14 cellular contexts compared by ENCODE assay signal in the genomic region with DNA sequence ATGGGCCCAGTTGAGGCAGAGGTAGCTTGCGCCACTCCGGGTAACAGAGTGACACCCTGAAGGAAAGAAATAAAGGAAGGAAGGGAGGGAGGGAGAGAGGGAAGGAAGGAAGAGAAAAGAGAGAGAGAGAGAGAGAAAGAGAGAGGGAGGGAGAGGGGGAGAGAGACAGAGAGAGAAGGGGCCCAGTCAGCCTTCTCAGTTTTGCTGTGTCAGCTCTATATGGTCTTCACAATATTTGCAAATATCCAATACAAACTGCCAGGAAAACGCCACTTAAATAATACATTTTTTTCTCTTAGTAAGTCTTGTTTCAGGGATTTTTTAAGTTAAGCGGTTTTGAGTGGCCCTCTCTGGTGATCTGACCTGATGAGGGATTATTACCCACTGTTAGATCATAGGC. TPM values are rescaled to one million over a fixed set of nuclear protein-coding genes. Genes with fewer than 3 reads are reported as not detected.
DNase-seq lines count a peak whose midpoint lies in the region; ATAC-seq and TF ChIP-seq lines count a peak whose summit lies in the region.
"Had no signal": no experiment of that assay in that cellular context is flagged by ENCODE, and none has a peak within 500 bp of the region (broad histone marks: within the 10 kb centered on the region; RNA-seq: fewer than 3 reads in every experiment).

No MANE protein-coding gene starts in this region.

- H3K27ac ChIP-seq in ACC112 (ENCODE audit: low read depth, low read length) (no peak overlapping the region), GM23338 (ENCODE audit: low read depth) (no peak overlapping the region), brain microvascular endothelial cell (no peak overlapping the region)
- H3K27ac ChIP-seq: BLaER1 had no signal

- H4K20me1 ChIP-seq in GM23338 (replicated peaks; ENCODE audit: insufficient read depth): no peaks in the 10 kb centered on the region
- H4K20me1 ChIP-seq: BLaER1 had no signal

- no peak overlapping the region for H3K4me2 ChIP-seq in GM23338
- H3K4me2 ChIP-seq: BLaER1 had no signal

- CTCF ChIA-PET in WTC11 (lab: Charles Lee): interaction anchor here (1.4 kb wide), 1 partner anchor 85 kb away, joined by 3 read pairs; no protein-coding TSS in a partner anchor

- H3K4me1 ChIP-seq in ACC112 (ENCODE audit: control insufficient read depth, insufficient read depth, low read length, unreplicated experiment) (peaks cover 12% of the 10 kb centered on the region), GM23338 (ENCODE audit: insufficient read depth) (no peaks in the 10 kb centered on the region)

- H3K79me2 ChIP-seq in ACC112 (ENCODE audit: control insufficient read depth, insufficient read depth, low read length, unreplicated experiment) (no peaks in the 10 kb centered on the region), GM23338 (replicated peaks; ENCODE audit: insufficient read depth) (no peaks in the 10 kb centered on the region)

- TF ChIP-seq CTCF in GM23338 (conservative IDR thresholded peaks at IDR 0.05; ENCODE audit: low read depth in 2 of 2) (no peak), WTC11 (IDR thresholded peaks at IDR 0.05) (no peak), brain microvascular endothelial cell (IDR thresholded peaks at IDR 0.05; ENCODE audit: low read depth, low read length, missing control alignments) (no peak)

- H3K27me3 ChIP-seq in ACC112 (ENCODE audit: insufficient read depth, low read length) (no peaks in the 10 kb centered on the region), GM23338 (ENCODE audit: insufficient read depth) (no peaks in the 10 kb centered on the region), brain microvascular endothelial cell (replicated peaks) (no peaks in the 10 kb centered on the region)
- H3K27me3 ChIP-seq: BLaER1 had no signal

- no peak overlapping the region for H3K4me3 ChIP-seq in ACC112 (ENCODE audit: low read depth, low read length)
- no peak overlapping the region for H3K4me3 ChIP-seq in GM23338
- no peak overlapping the region for H3K4me3 ChIP-seq in brain microvascular endothelial cell (ENCODE audit: low read depth, low read length)
- H3K4me3 ChIP-seq: BLaER1 had no signal

- H2AFZ ChIP-seq in ACC112 (ENCODE audit: low read length, unreplicated experiment): peak overlapping the region; percentile 18
- no peak overlapping the region for H2AFZ ChIP-seq in GM23338

- H3K9me2 ChIP-seq in GM23338 (ENCODE audit: insufficient read depth): no peaks in the 10 kb centered on the region

- H3K36me3 ChIP-seq in ACC112 (ENCODE audit: insufficient read depth, low read length): no peaks in the 10 kb centered on the region
- H3K36me3 ChIP-seq in GM23338 (ENCODE audit: insufficient read depth): no peaks in the 10 kb centered on the region
- H3K36me3 ChIP-seq in brain microvascular endothelial cell (replicated peaks): no peaks in the 10 kb centered on the region
- H3K36me3 ChIP-seq: BLaER1 had no signal

- H3K27me3 Mint-ChIP-seq in GM23338 (ENCODE audit: insufficient read depth, low read depth, poor library complexity): no peaks in the 10 kb centered on the region
- no peaks in the 10 kb centered on the region for H3K27me3 Mint-ChIP-seq in WTC11 (ENCODE audit: low read depth)
- H3K27me3 Mint-ChIP-seq in memory B cell: no peaks in the 10 kb centered on the region

- H3K36me3 Mint-ChIP-seq in GM23338 (ENCODE audit: low read depth) (no peaks in the 10 kb centered on the region), WTC11 (no peaks in the 10 kb centered on the region), memory B cell (no peaks in the 10 kb centered on the region)
- H3K36me3 Mint-ChIP-seq: CD4-positive, CD25-positive, alpha-beta regulatory T cell had no signal

- no peak for ATAC-seq in GM23338
- no peak for ATAC-seq in WTC11
- ATAC-seq in memory B cell (ENCODE audit: low read depth): no peak
- no peak for ATAC-seq in HG03457 (IDR thresholded peaks at IDR 0.05; ENCODE audit: unreplicated experiment)
- ATAC-seq: HCT116 had no signal

- no peaks in the 10 kb centered on the region for H3F3A ChIP-seq in GM23338 (replicated peaks; ENCODE audit: low read depth)

- POLR2A ChIA-PET in WTC11 (lab: Charles Lee): no interaction called here

- H3K27ac Mint-ChIP-seq in GM23338 (peak overlapping the region; percentile 58; the same call in 1 of the 2 replicates), WTC11 (0 out of 2 replicates have a peak overlapping the region, but pooled peaks have one; percentile 21), memory B cell (peak overlapping the region; percentile 36)

- H3K4me3 Mint-ChIP-seq in GM23338 (no peak overlapping the region), WTC11 (no peak overlapping the region), memory B cell (no peak overlapping the region)
- H3K4me3 Mint-ChIP-seq: CD4-positive, CD25-positive, alpha-beta regulatory T cell had no signal

- H3K9me3 Mint-ChIP-seq in GM23338 (no peaks in the 10 kb centered on the region), WTC11 (no peaks in the 10 kb centered on the region), memory B cell (no peaks in the 10 kb centered on the region)
- H3K9me3 Mint-ChIP-seq: CD4-positive, CD25-positive, alpha-beta regulatory T cell had no signal

- in situ Hi-C loops in brain microvascular endothelial cell (cut with HindIII; ENCODE audit: low pct_ligation_motif_present, low sequenced_read_pairs): no loop called here

- DNase-seq in GM23338 (ENCODE audit: low spot score) (no peak), WTC11 (ENCODE audit: low spot score) (no peak), memory B cell (ENCODE audit: low spot score in 2 of 2) (no peak), brain microvascular endothelial cell (no peak), NCI-H510A treated with DMSO at 0.1 percent for 48 hours (lab: John Stamatoyannopoulos, UW) (no peak)
- DNase-seq: AML-193; CD4-positive, CD25-positive, alpha-beta regulatory T cell; DMS153; DND-41; GDM1 had no signal

- H3K4me1 Mint-ChIP-seq in GM23338: peaks cover 12% of the 10 kb centered on the region; the same call in 2 of the 3 replicates
- H3K4me1 Mint-ChIP-seq in WTC11: peaks cover 10% of the 10 kb centered on the region
- peaks cover 8% of the 10 kb centered on the region for H3K4me1 Mint-ChIP-seq in memory B cell

TF ChIP-seq in GM23338, 12 proteins besides CTCF, POLR2A, EP300 and RAD21 (continues in another document):
- no peak for TF ChIP-seq JUNB (IDR thresholded peaks at IDR 0.05; ENCODE audit: unreplicated experiment)
- TF ChIP-seq STAT1 (IDR thresholded peaks at IDR 0.05; ENCODE audit: unreplicated experiment): no peak
- no peak for TF ChIP-seq CREB1 (CRISPR knock-in tag; IDR thresholded peaks at IDR 0.05; ENCODE audit: low read depth)
- no peak for TF ChIP-seq ETS1 (IDR thresholded peaks at IDR 0.05)

TF ChIP-seq in WTC11, 78 proteins besides CTCF, POLR2A, EP300 and RAD21 (continues in another document):
- no peak for TF ChIP-seq ZNF317 (CRISPR knock-in tag; IDR thresholded peaks at IDR 0.05; ENCODE audit: borderline replicate concordance, low read depth)
- TF ChIP-seq, protein P1, sequence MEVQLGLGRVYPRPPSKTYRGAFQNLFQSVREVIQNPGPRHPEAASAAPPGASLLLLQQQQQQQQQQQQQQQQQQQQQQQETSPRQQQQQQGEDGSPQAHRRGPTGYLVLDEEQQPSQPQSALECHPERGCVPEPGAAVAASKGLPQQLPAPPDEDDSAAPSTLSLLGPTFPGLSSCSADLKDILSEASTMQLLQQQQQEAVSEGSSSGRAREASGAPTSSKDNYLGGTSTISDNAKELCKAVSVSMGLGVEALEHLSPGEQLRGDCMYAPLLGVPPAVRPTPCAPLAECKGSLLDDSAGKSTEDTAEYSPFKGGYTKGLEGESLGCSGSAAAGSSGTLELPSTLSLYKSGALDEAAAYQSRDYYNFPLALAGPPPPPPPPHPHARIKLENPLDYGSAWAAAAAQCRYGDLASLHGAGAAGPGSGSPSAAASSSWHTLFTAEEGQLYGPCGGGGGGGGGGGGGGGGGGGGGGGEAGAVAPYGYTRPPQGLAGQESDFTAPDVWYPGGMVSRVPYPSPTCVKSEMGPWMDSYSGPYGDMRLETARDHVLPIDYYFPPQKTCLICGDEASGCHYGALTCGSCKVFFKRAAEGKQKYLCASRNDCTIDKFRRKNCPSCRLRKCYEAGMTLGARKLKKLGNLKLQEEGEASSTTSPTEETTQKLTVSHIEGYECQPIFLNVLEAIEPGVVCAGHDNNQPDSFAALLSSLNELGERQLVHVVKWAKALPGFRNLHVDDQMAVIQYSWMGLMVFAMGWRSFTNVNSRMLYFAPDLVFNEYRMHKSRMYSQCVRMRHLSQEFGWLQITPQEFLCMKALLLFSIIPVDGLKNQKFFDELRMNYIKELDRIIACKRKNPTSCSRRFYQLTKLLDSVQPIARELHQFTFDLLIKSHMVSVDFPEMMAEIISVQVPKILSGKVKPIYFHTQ (CRISPR knock-in tag; IDR thresholded peaks at IDR 0.05): no peak
- TF ChIP-seq ELF4 (CRISPR knock-in tag; IDR thresholded peaks at IDR 0.05; ENCODE audit: low read depth): no peak
- TF ChIP-seq MAX (CRISPR knock-in tag; IDR thresholded peaks at IDR 0.05): no peak
- TF ChIP-seq GTF2I (CRISPR knock-in tag; conservative IDR thresholded peaks at IDR 0.05): no peak
- TF ChIP-seq STAT6 (CRISPR knock-in tag; conservative IDR thresholded peaks at IDR 0.05; ENCODE audit: low read depth): no peak

RNA-seq across cellular contexts. Expression of gene CHMP1B, which starts 5.6 kb away (rescaled TPM):
- total RNA-seq in GM23338 (2014; rRNA removed; shearing (Covaris generic)): 47.4 and 52.1 TPM in 2 replicates
- 38.5 and 41.8 TPM in 2 replicates for polyA plus RNA-seq in GM23338 (2016; fragmentation: Nextera tagmentation; extraction: Ambion mirVana)
- 34.1 to 37.2 TPM (median 35.5 TPM) in 3 replicates for total RNA-seq in WTC11 (2021)
